In the genomic region with DNA sequence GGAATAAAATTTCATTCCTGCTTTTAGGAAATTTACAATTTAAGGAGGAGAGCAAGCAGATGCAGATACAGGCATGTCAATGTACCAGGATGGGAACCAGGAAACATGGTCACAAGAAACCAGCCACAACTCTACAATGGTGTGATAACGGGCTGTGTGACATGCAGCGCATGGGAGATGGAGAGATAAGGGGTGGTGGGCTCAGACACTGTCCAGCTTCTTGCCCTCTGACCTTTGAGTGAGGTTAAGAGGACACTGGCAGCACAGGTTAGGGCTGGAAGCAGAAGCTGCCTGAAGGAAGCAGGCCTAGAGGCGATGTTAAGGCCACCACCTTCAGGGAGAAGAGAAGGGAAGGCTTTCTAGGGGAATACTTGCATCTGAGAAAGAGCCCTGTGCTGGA, we compare ENCODE assay signal across 1 cellular context.
TF ChIP-seq lines count a peak whose summit lies in the region.

No MANE protein-coding gene starts in this region.

TF ChIP-seq in GM12878, 131 proteins besides CTCF, POLR2A, EP300 and RAD21 (continues in another document):
- TF ChIP-seq KLF5 (IDR thresholded peaks at IDR 0.05; ENCODE audit: partially characterized antibody) (no peak), HDGF (IDR thresholded peaks at IDR 0.05) (peak; percentile 63; the same call in 1 of the 2 replicates), SMARCA5 (IDR thresholded peaks at IDR 0.05) (0 out of 2 replicates have a peak, but pooled peaks have one; percentile 9), YBX1 (IDR thresholded peaks at IDR 0.05) (no peak), SMAD5 (IDR thresholded peaks at IDR 0.05; ENCODE audit: low read depth) (no peak), MEF2B (IDR thresholded peaks at IDR 0.05; ENCODE audit: partially characterized antibody, poor library complexity, severe bottlenecking) (peak; percentile 20), RAD51 (IDR thresholded peaks at IDR 0.05) (no peak), BCL11A (IDR thresholded peaks at IDR 0.05; ENCODE audit: low read depth, low read length) (no peak), NBN (IDR thresholded peaks at IDR 0.05) (0 out of 2 replicates have a peak, but pooled peaks have one; percentile 7), EED (IDR thresholded peaks at IDR 0.05; ENCODE audit: low read depth) (peak; percentile 22; the same call in 1 of the 2 replicates), JUND (IDR thresholded peaks at IDR 0.05; ENCODE audit: low read depth, low read length) (no peak), NR2C1 (IDR thresholded peaks at IDR 0.05) (peak; percentile 57), TCF3 (IDR thresholded peaks at IDR 0.05; ENCODE audit: borderline replicate concordance, insufficient read depth, low read depth, low read length) (no peak), NR2F1 (conservative IDR thresholded peaks at IDR 0.05) (peak; percentile 76), ESRRA (IDR thresholded peaks at IDR 0.05; ENCODE audit: low read length) (no peak), GATAD2B (conservative IDR thresholded peaks at IDR 0.05; ENCODE audit: low read depth) (no peak; the same call in 1 of the 2 replicates), ATF7 (IDR thresholded peaks at IDR 0.05; ENCODE audit: low read depth) (no peak), ZNF622 (IDR thresholded peaks at IDR 0.05) (no peak), HDAC6 (IDR thresholded peaks at IDR 0.05; ENCODE audit: unreplicated experiment) (no peak)
- TF ChIP-seq, protein P1, sequence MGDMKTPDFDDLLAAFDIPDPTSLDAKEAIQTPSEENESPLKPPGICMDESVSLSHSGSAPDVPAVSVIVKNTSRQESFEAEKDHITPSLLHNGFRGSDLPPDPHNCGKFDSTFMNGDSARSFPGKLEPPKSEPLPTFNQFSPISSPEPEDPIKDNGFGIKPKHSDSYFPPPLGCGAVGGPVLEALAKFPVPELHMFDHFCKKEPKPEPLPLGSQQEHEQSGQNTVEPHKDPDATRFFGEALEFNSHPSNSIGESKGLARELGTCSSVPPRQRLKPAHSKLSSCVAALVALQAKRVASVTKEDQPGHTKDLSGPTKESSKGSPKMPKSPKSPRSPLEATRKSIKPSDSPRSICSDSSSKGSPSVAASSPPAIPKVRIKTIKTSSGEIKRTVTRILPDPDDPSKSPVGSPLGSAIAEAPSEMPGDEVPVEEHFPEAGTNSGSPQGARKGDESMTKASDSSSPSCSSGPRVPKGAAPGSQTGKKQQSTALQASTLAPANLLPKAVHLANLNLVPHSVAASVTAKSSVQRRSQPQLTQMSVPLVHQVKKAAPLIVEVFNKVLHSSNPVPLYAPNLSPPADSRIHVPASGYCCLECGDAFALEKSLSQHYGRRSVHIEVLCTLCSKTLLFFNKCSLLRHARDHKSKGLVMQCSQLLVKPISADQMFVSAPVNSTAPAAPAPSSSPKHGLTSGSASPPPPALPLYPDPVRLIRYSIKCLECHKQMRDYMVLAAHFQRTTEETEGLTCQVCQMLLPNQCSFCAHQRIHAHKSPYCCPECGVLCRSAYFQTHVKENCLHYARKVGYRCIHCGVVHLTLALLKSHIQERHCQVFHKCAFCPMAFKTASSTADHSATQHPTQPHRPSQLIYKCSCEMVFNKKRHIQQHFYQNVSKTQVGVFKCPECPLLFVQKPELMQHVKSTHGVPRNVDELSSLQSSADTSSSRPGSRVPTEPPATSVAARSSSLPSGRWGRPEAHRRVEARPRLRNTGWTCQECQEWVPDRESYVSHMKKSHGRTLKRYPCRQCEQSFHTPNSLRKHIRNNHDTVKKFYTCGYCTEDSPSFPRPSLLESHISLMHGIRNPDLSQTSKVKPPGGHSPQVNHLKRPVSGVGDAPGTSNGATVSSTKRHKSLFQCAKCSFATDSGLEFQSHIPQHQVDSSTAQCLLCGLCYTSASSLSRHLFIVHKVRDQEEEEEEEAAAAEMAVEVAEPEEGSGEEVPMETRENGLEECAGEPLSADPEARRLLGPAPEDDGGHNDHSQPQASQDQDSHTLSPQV (IDR thresholded peaks at IDR 0.05) = 0 out of 2 replicates have a peak, but pooled peaks have one; percentile 16
- TF ChIP-seq, protein P2, sequence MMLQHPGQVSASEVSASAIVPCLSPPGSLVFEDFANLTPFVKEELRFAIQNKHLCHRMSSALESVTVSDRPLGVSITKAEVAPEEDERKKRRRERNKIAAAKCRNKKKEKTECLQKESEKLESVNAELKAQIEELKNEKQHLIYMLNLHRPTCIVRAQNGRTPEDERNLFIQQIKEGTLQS (IDR thresholded peaks at IDR 0.05; ENCODE audit: borderline replicate concordance, extremely low read depth, low read depth, low read length) = no peak
- TF ChIP-seq, protein P3, sequence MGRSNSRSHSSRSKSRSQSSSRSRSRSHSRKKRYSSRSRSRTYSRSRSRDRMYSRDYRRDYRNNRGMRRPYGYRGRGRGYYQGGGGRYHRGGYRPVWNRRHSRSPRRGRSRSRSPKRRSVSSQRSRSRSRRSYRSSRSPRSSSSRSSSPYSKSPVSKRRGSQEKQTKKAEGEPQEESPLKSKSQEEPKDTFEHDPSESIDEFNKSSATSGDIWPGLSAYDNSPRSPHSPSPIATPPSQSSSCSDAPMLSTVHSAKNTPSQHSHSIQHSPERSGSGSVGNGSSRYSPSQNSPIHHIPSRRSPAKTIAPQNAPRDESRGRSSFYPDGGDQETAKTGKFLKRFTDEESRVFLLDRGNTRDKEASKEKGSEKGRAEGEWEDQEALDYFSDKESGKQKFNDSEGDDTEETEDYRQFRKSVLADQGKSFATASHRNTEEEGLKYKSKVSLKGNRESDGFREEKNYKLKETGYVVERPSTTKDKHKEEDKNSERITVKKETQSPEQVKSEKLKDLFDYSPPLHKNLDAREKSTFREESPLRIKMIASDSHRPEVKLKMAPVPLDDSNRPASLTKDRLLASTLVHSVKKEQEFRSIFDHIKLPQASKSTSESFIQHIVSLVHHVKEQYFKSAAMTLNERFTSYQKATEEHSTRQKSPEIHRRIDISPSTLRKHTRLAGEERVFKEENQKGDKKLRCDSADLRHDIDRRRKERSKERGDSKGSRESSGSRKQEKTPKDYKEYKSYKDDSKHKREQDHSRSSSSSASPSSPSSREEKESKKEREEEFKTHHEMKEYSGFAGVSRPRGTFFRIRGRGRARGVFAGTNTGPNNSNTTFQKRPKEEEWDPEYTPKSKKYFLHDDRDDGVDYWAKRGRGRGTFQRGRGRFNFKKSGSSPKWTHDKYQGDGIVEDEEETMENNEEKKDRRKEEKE (IDR thresholded peaks at IDR 0.05) = no peak
- TF ChIP-seq, protein P4, sequence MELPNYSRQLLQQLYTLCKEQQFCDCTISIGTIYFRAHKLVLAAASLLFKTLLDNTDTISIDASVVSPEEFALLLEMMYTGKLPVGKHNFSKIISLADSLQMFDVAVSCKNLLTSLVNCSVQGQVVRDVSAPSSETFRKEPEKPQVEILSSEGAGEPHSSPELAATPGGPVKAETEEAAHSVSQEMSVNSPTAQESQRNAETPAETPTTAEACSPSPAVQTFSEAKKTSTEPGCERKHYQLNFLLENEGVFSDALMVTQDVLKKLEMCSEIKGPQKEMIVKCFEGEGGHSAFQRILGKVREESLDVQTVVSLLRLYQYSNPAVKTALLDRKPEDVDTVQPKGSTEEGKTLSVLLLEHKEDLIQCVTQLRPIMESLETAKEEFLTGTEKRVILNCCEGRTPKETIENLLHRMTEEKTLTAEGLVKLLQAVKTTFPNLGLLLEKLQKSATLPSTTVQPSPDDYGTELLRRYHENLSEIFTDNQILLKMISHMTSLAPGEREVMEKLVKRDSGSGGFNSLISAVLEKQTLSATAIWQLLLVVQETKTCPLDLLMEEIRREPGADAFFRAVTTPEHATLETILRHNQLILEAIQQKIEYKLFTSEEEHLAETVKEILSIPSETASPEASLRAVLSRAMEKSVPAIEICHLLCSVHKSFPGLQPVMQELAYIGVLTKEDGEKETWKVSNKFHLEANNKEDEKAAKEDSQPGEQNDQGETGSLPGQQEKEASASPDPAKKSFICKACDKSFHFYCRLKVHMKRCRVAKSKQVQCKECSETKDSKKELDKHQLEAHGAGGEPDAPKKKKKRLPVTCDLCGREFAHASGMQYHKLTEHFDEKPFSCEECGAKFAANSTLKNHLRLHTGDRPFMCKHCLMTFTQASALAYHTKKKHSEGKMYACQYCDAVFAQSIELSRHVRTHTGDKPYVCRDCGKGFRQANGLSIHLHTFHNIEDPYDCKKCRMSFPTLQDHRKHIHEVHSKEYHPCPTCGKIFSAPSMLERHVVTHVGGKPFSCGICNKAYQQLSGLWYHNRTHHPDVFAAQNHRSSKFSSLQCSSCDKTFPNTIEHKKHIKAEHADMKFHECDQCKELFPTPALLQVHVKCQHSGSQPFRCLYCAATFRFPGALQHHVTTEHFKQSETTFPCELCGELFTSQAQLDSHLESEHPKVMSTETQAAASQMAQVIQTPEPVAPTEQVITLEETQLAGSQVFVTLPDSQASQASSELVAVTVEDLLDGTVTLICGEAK (IDR thresholded peaks at IDR 0.05; ENCODE audit: borderline replicate concordance) = 0 out of 2 replicates have a peak, but pooled peaks have one; percentile 16
- TF ChIP-seq, protein P5, sequence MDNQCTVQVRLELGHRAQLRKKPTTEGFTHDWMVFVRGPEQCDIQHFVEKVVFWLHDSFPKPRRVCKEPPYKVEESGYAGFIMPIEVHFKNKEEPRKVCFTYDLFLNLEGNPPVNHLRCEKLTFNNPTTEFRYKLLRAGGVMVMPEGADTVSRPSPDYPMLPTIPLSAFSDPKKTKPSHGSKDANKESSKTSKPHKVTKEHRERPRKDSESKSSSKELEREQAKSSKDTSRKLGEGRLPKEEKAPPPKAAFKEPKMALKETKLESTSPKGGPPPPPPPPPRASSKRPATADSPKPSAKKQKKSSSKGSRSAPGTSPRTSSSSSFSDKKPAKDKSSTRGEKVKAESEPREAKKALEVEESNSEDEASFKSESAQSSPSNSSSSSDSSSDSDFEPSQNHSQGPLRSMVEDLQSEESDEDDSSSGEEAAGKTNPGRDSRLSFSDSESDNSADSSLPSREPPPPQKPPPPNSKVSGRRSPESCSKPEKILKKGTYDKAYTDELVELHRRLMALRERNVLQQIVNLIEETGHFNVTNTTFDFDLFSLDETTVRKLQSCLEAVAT (IDR thresholded peaks at IDR 0.05) = no peak
- TF ChIP-seq, protein P6, sequence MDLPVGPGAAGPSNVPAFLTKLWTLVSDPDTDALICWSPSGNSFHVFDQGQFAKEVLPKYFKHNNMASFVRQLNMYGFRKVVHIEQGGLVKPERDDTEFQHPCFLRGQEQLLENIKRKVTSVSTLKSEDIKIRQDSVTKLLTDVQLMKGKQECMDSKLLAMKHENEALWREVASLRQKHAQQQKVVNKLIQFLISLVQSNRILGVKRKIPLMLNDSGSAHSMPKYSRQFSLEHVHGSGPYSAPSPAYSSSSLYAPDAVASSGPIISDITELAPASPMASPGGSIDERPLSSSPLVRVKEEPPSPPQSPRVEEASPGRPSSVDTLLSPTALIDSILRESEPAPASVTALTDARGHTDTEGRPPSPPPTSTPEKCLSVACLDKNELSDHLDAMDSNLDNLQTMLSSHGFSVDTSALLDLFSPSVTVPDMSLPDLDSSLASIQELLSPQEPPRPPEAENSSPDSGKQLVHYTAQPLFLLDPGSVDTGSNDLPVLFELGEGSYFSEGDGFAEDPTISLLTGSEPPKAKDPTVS (IDR thresholded peaks at IDR 0.05; ENCODE audit: low read depth, low read length) = no peak
- TF ChIP-seq, protein P7, sequence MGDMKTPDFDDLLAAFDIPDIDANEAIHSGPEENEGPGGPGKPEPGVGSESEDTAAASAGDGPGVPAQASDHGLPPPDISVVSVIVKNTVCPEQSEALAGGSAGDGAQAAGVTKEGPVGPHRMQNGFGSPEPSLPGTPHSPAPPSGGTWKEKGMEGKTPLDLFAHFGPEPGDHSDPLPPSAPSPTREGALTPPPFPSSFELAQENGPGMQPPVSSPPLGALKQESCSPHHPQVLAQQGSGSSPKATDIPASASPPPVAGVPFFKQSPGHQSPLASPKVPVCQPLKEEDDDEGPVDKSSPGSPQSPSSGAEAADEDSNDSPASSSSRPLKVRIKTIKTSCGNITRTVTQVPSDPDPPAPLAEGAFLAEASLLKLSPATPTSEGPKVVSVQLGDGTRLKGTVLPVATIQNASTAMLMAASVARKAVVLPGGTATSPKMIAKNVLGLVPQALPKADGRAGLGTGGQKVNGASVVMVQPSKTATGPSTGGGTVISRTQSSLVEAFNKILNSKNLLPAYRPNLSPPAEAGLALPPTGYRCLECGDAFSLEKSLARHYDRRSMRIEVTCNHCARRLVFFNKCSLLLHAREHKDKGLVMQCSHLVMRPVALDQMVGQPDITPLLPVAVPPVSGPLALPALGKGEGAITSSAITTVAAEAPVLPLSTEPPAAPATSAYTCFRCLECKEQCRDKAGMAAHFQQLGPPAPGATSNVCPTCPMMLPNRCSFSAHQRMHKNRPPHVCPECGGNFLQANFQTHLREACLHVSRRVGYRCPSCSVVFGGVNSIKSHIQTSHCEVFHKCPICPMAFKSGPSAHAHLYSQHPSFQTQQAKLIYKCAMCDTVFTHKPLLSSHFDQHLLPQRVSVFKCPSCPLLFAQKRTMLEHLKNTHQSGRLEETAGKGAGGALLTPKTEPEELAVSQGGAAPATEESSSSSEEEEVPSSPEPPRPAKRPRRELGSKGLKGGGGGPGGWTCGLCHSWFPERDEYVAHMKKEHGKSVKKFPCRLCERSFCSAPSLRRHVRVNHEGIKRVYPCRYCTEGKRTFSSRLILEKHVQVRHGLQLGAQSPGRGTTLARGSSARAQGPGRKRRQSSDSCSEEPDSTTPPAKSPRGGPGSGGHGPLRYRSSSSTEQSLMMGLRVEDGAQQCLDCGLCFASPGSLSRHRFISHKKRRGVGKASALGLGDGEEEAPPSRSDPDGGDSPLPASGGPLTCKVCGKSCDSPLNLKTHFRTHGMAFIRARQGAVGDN (IDR thresholded peaks at IDR 0.05) = peak; percentile 85
- TF ChIP-seq, protein P8, sequence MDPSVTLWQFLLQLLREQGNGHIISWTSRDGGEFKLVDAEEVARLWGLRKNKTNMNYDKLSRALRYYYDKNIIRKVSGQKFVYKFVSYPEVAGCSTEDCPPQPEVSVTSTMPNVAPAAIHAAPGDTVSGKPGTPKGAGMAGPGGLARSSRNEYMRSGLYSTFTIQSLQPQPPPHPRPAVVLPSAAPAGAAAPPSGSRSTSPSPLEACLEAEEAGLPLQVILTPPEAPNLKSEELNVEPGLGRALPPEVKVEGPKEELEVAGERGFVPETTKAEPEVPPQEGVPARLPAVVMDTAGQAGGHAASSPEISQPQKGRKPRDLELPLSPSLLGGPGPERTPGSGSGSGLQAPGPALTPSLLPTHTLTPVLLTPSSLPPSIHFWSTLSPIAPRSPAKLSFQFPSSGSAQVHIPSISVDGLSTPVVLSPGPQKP (IDR thresholded peaks at IDR 0.05; ENCODE audit: low read depth, low read length) = no peak
- TF ChIP-seq, protein P9, sequence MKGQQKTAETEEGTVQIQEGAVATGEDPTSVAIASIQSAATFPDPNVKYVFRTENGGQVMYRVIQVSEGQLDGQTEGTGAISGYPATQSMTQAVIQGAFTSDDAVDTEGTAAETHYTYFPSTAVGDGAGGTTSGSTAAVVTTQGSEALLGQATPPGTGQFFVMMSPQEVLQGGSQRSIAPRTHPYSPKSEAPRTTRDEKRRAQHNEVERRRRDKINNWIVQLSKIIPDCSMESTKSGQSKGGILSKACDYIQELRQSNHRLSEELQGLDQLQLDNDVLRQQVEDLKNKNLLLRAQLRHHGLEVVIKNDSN (IDR thresholded peaks at IDR 0.05; ENCODE audit: borderline replicate concordance, extremely low read length, insufficient read depth, low read depth, low read length) = no peak
- TF ChIP-seq, protein P10, sequence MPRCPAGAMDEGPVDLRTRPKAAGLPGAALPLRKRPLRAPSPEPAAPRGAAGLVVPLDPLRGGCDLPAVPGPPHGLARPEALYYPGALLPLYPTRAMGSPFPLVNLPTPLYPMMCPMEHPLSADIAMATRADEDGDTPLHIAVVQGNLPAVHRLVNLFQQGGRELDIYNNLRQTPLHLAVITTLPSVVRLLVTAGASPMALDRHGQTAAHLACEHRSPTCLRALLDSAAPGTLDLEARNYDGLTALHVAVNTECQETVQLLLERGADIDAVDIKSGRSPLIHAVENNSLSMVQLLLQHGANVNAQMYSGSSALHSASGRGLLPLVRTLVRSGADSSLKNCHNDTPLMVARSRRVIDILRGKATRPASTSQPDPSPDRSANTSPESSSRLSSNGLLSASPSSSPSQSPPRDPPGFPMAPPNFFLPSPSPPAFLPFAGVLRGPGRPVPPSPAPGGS (IDR thresholded peaks at IDR 0.05; ENCODE audit: borderline replicate concordance, insufficient read depth, low read depth, low read length, poor library complexity, severe bottlenecking) = no peak
